In genomic region chr12:57158186-57158585, GRCh38 we compare ENCODE assay signal across 37 cellular contexts. TPM values are rescaled to one million over a fixed set of nuclear protein-coding genes. Genes with fewer than 3 reads are reported as not detected.
DNase-seq lines count a peak whose midpoint lies in the region; ATAC-seq and TF ChIP-seq lines count a peak whose summit lies in the region.
"Had no signal": no experiment of that assay in that cellular context is flagged by ENCODE, and none has a peak within 500 bp of the region (broad histone marks: within the 10 kb centered on the region; RNA-seq: fewer than 3 reads in every experiment).

No MANE protein-coding gene starts in this region.

- no peak overlapping the region for H2BK5ac ChIP-seq in mesenchymal stem cell (ENCODE audit: low read depth, low read length, poor library complexity, severe bottlenecking)

- no peak overlapping the region for H2BK12ac ChIP-seq in mesenchymal stem cell (ENCODE audit: low read length in 2 of 2)

- no peak overlapping the region for H3K4me2 ChIP-seq in mesenchymal stem cell (ENCODE audit: low read length, poor library complexity, severe bottlenecking)
- H3K4me2 ChIP-seq: PC-9 had no signal

- H3K27ac ChIP-seq in cingulate gyrus (ENCODE audit: low read depth, low read length) (peak overlapping the region; percentile 25), mesenchymal stem cell (ENCODE audit: low read length, poor library complexity, severe bottlenecking) (no peak overlapping the region), suprapubic skin (peak overlapping the region; percentile 9)
- H3K27ac ChIP-seq: lower lobe of right lung, ovary, PC-9 had no signal

- no peak for DNase-seq in HFFc6
- DNase-seq in mesenchymal stem cell: no peak
- DNase-seq in suprapubic skin (ENCODE audit: low spot score in 2 of 2): no peak
- no peak for DNase-seq in NCI-H774 (lab: John Stamatoyannopoulos, UW)
- DNase-seq in SIG-M5 treated with dmso at 0.1 percent for 504 hours (lab: John Stamatoyannopoulos, UW; ENCODE audit: unreplicated experiment): no peak
- no peak for DNase-seq in activated T-helper 1 cell treated with anti-CD3 and anti-CD28 coated beads, Interleukin-12 subunit alpha, Interleukin-12 subunit beta, Interleukin-2, Interleukin-4 antibody, amounts not matched to agents 30 ng/mL and 10 ng/mL and 1 ng/mL, durations not matched to agents 14 hours and 24 hours and 36 hours (ENCODE audit: low spot score)
- DNase-seq: activated CD4-positive, alpha-beta T cell treated with anti-CD3 and anti-CD28 coated beads, Interleukin-2, amount 50 U/mL, for 48 hours; activated naive CD4-positive, alpha-beta T cell treated with Interleukin-2 at 50 U/mL for 16 hours; CD8-positive, alpha-beta memory T cell; DMS 273 treated with DMSO at 0.1 percent for 48 hours; effector memory CD8-positive, alpha-beta T cell; EL; GOT3; islet precursor cell; lower lobe of right lung; NCI-H1105 treated with DMSO at 0.1 percent for 48 hours; NCI-H2029 treated with DMSO at 0.1 percent for 48 hours; NCI-H524 treated with DMSO at 0.1 percent for 48 hours; nephron progenitor cell; NK-92 treated with Interleukin-12 subunit alpha and Interleukin-12 subunit beta, amount 100 ng/mL, for 24 hours; PC-9; stimulated activated naive B cell treated with anti-CD40 and anti-IgM and Interleukin-4, amounts not matched to agents 10 μg/mL and 1 μg/mL and 100 μg/mL, for 72 hours had no signal

- H3K36me3 Mint-ChIP-seq in HFFc6 (ENCODE audit: low read depth): peaks cover 57% of the 10 kb centered on the region
- no peaks in the 10 kb centered on the region for H3K36me3 Mint-ChIP-seq in activated T-helper 1 cell treated with anti-CD3 and anti-CD28 coated beads, Interleukin-12 subunit alpha, Interleukin-12 subunit beta, Interleukin-2, Interleukin-4 antibody, amounts not matched to agents 30 ng/mL and 10 ng/mL and 1 ng/mL, durations not matched to agents 14 hours and 24 hours and 36 hours (ENCODE audit: low read depth)
- H3K36me3 Mint-ChIP-seq: CD8-positive, alpha-beta memory T cell; stimulated activated naive B cell treated with anti-CD40 and anti-IgM and Interleukin-4, amounts not matched to agents 10 μg/mL and 1 μg/mL and 100 μg/mL, for 72 hours had no signal

- H3K9ac ChIP-seq in mesenchymal stem cell (ENCODE audit: low read length): peak overlapping the region; percentile 70

- H4K8ac ChIP-seq in mesenchymal stem cell (ENCODE audit: low read length): no peak overlapping the region

- no peak overlapping the region for H3K4ac ChIP-seq in mesenchymal stem cell (ENCODE audit: low read depth in 1 of 2, low read length in 2 of 2)

- H2BK120ac ChIP-seq in mesenchymal stem cell (ENCODE audit: low read depth, low read length): no peak overlapping the region

- no peak overlapping the region for H3K14ac ChIP-seq in mesenchymal stem cell (ENCODE audit: low read length in 2 of 2)

- H3K4me3 ChIP-seq in mesenchymal stem cell (ENCODE audit: insufficient read depth in 1 of 2, low read depth in 1 of 2, low read length in 2 of 2) (no peak overlapping the region), suprapubic skin (no peak overlapping the region)
- H3K4me3 ChIP-seq: breast epithelium, GM12878, K562, lower lobe of right lung, ovary, PC-9, skin epidermis had no signal

- no peaks in the 10 kb centered on the region for H3K9me3 Mint-ChIP-seq in HFFc6
- H3K9me3 Mint-ChIP-seq in activated T-helper 1 cell treated with anti-CD3 and anti-CD28 coated beads, Interleukin-12 subunit alpha, Interleukin-12 subunit beta, Interleukin-2, Interleukin-4 antibody, amounts not matched to agents 30 ng/mL and 10 ng/mL and 1 ng/mL, durations not matched to agents 14 hours and 24 hours and 36 hours: no peaks in the 10 kb centered on the region
- H3K9me3 Mint-ChIP-seq: CD8-positive, alpha-beta memory T cell; effector memory CD8-positive, alpha-beta T cell; nephron progenitor cell had no signal

- peaks cover 8% of the 10 kb centered on the region for H3K27me3 Mint-ChIP-seq in HFFc6 (ENCODE audit: insufficient read depth)
- H3K27me3 Mint-ChIP-seq in activated T-helper 1 cell treated with anti-CD3 and anti-CD28 coated beads, Interleukin-12 subunit alpha, Interleukin-12 subunit beta, Interleukin-2, Interleukin-4 antibody, amounts not matched to agents 30 ng/mL and 10 ng/mL and 1 ng/mL, durations not matched to agents 14 hours and 24 hours and 36 hours (ENCODE audit: insufficient read depth): peaks cover 3% of the 10 kb centered on the region

- H3K9me3 ChIP-seq in mesenchymal stem cell (ENCODE audit: control insufficient read depth, low read length) (no peaks in the 10 kb centered on the region), suprapubic skin (no peaks in the 10 kb centered on the region)
- H3K9me3 ChIP-seq: breast epithelium, lower lobe of right lung, ovary had no signal

- H4K91ac ChIP-seq in mesenchymal stem cell (ENCODE audit: low read length): no peak overlapping the region

- no peak overlapping the region for H2BK15ac ChIP-seq in mesenchymal stem cell (ENCODE audit: low read depth, poor library complexity, severe bottlenecking)

- no peak overlapping the region for H2AFZ ChIP-seq in mesenchymal stem cell (ENCODE audit: low read depth, low read length)
- H2AFZ ChIP-seq: PC-9 had no signal

- H3K79me1 ChIP-seq in mesenchymal stem cell (replicated peaks; ENCODE audit: low read length, poor library complexity, severe bottlenecking): peaks cover 45% of the 10 kb centered on the region

- H3K27ac Mint-ChIP-seq in HFFc6: peak overlapping the region; percentile 21
- H3K27ac Mint-ChIP-seq in activated T-helper 1 cell treated with anti-CD3 and anti-CD28 coated beads, Interleukin-12 subunit alpha, Interleukin-12 subunit beta, Interleukin-2, Interleukin-4 antibody, amounts not matched to agents 30 ng/mL and 10 ng/mL and 1 ng/mL, durations not matched to agents 14 hours and 24 hours and 36 hours: no peak overlapping the region
- H3K27ac Mint-ChIP-seq: effector memory CD8-positive, alpha-beta T cell; stimulated activated naive B cell treated with anti-CD40 and anti-IgM and Interleukin-4, amounts not matched to agents 10 μg/mL and 1 μg/mL and 100 μg/mL, for 72 hours had no signal

- H2AK5ac ChIP-seq in mesenchymal stem cell (ENCODE audit: low read length, severe bottlenecking): no peak overlapping the region

- no peak overlapping the region for H3K23ac ChIP-seq in mesenchymal stem cell (ENCODE audit: low read length in 2 of 2)

- no peak for TF ChIP-seq EP300 in suprapubic skin (IDR thresholded peaks at IDR 0.05)

- H3K4me1 Mint-ChIP-seq in HFFc6 (ENCODE audit: low read depth): peaks cover 39% of the 10 kb centered on the region
- peaks cover 5% of the 10 kb centered on the region for H3K4me1 Mint-ChIP-seq in activated T-helper 1 cell treated with anti-CD3 and anti-CD28 coated beads, Interleukin-12 subunit alpha, Interleukin-12 subunit beta, Interleukin-2, Interleukin-4 antibody, amounts not matched to agents 30 ng/mL and 10 ng/mL and 1 ng/mL, durations not matched to agents 14 hours and 24 hours and 36 hours (ENCODE audit: low read depth)

- no peak for ATAC-seq in HG03175 (IDR thresholded peaks at IDR 0.05; ENCODE audit: unreplicated experiment)
- ATAC-seq: GM12878, K562 had no signal

- WGBS in mesenchymal stem cell: 98% methylated on average over 16 of the region's 16 CpGs
- WGBS in suprapubic skin: no CpG with 5 or more reads among the region's 16 CpGs

- TF ChIP-seq CTCF in HFFc6 (IDR thresholded peaks at IDR 0.05) (no peak), suprapubic skin (IDR thresholded peaks at IDR 0.05) (no peak)

- no peak for TF ChIP-seq POLR2A in suprapubic skin (IDR thresholded peaks at IDR 0.05)

- H3K4me3 Mint-ChIP-seq in HFFc6: no peak overlapping the region
- no peak overlapping the region for H3K4me3 Mint-ChIP-seq in activated T-helper 1 cell treated with anti-CD3 and anti-CD28 coated beads, Interleukin-12 subunit alpha, Interleukin-12 subunit beta, Interleukin-2, Interleukin-4 antibody, amounts not matched to agents 30 ng/mL and 10 ng/mL and 1 ng/mL, durations not matched to agents 14 hours and 24 hours and 36 hours
- H3K4me3 Mint-ChIP-seq: nephron progenitor cell; stimulated activated naive B cell treated with anti-CD40 and anti-IgM and Interleukin-4, amounts not matched to agents 10 μg/mL and 1 μg/mL and 100 μg/mL, for 72 hours had no signal

- H3K36me3 ChIP-seq in mesenchymal stem cell (ENCODE audit: control insufficient read depth in 1 of 2, insufficient read depth in 2 of 2, low read depth in 1 of 2, low read length in 2 of 2) (peaks cover 95 to 100% of the 10 kb centered on the region in 2 experiments), suprapubic skin (peaks cover 78% of the 10 kb centered on the region)
- H3K36me3 ChIP-seq: ovary had no signal

- intact Hi-C loops in activated T-helper 1 cell treated with anti-CD3 and anti-CD28 coated beads, Interleukin-12 subunit alpha, Interleukin-12 subunit beta, Interleukin-2, Interleukin-4 antibody, amounts not matched to agents 30 ng/mL and 10 ng/mL and 1 ng/mL, durations not matched to agents 14 hours and 24 hours and 36 hours (cut with micrococcal nuclease): no loop called here

- H3K18ac ChIP-seq in mesenchymal stem cell (ENCODE audit: low read depth in 1 of 2, low read length in 2 of 2): no peak overlapping the region

- peaks cover 3% of the 10 kb centered on the region for H3K4me1 ChIP-seq in mesenchymal stem cell (ENCODE audit: control insufficient read depth, insufficient read depth, low read depth, low read length)
- peaks cover 21% of the 10 kb centered on the region for H3K4me1 ChIP-seq in suprapubic skin
- H3K4me1 ChIP-seq: breast epithelium had no signal

- H3K27me3 ChIP-seq in mesenchymal stem cell (ENCODE audit: control insufficient read depth in 1 of 2, insufficient read depth in 1 of 2, low read length in 2 of 2): no peaks in the 10 kb centered on the region
- no peaks in the 10 kb centered on the region for H3K27me3 ChIP-seq in suprapubic skin
- H3K27me3 ChIP-seq: breast epithelium, ovary had no signal

RNA-seq across cellular contexts. Expression of gene LRP1-AS, which starts 10.8 kb away (rescaled TPM):
- not detected for total RNA-seq in HFFc6 (2021; fragmentation: NEBNext Ultra II Directional; extraction: Animal tissue kit (Norgen Biotek cat#: 25700))
- polyA plus RNA-seq in mesenchymal stem cell (2013, experiment 1 of 2): not detected
- not detected for polyA plus RNA-seq in mesenchymal stem cell (2013, experiment 2 of 2)
- not detected for total RNA-seq in suprapubic skin
- total RNA-seq in activated T-helper 1 cell treated with anti-CD3 and anti-CD28 coated beads, Interleukin-12 subunit alpha, Interleukin-12 subunit beta, Interleukin-2, Interleukin-4 antibody, amounts not matched to agents 30 ng/mL and 10 ng/mL and 1 ng/mL, durations not matched to agents 14 hours and 24 hours and 36 hours: not detected in 2 replicates
- total RNA-seq: A673; breast epithelium; CD8-positive, alpha-beta memory T cell; epithelial cell of proximal tubule; fibroblast of villous mesenchyme; GM12878; HT1080; K562; lower lobe of right lung; MCF 10A; mononuclear cell; ovary; PC-9; Right ventricle myocardium inferior had no signal
- polyA plus RNA-seq: adipose tissue; CD8-positive, alpha-beta memory T cell; GM12878; K562; ovary had no signal

RNA-seq across cellular contexts. Expression of gene LRP1, which starts 29.9 kb away (rescaled TPM):
- 100 to 1,000 TPM; 187 to 332 (median 201) TPM for total RNA-seq in HFFc6 (2021; fragmentation: NEBNext Ultra II Directional; extraction: Animal tissue kit (Norgen Biotek cat#: 25700))
- 68.9 TPM for polyA plus RNA-seq in mesenchymal stem cell (2013, experiment 1 of 2)
- 57.9 TPM for polyA plus RNA-seq in mesenchymal stem cell (2013, experiment 2 of 2)
- total RNA-seq in suprapubic skin: 100 to 1,000 TPM in 2 of 4 donors, 10 to 100 TPM in 2; 83.1 to 149 (median 106) TPM
- 0.26 and 0.73 TPM in 2 replicates for total RNA-seq in activated T-helper 1 cell treated with anti-CD3 and anti-CD28 coated beads, Interleukin-12 subunit alpha, Interleukin-12 subunit beta, Interleukin-2, Interleukin-4 antibody, amounts not matched to agents 30 ng/mL and 10 ng/mL and 1 ng/mL, durations not matched to agents 14 hours and 24 hours and 36 hours

RNA-seq across cellular contexts. Expression of gene STAT6, which starts 47.0 kb away (rescaled TPM):
- total RNA-seq in HFFc6 (2021; fragmentation: NEBNext Ultra II Directional; extraction: Animal tissue kit (Norgen Biotek cat#: 25700)): 100 to 1,000 TPM in 1 of 6 experiments, 10 to 100 TPM in 5; 83.7 to 102 (median 93.5) TPM
- 87.5 TPM for polyA plus RNA-seq in mesenchymal stem cell (2013, experiment 1 of 2)
- 89.4 TPM for polyA plus RNA-seq in mesenchymal stem cell (2013, experiment 2 of 2)
- 100 to 1,000 TPM; 140 to 348 (median 183) TPM for total RNA-seq in suprapubic skin
- 306 and 318 TPM in 2 replicates for total RNA-seq in activated T-helper 1 cell treated with anti-CD3 and anti-CD28 coated beads, Interleukin-12 subunit alpha, Interleukin-12 subunit beta, Interleukin-2, Interleukin-4 antibody, amounts not matched to agents 30 ng/mL and 10 ng/mL and 1 ng/mL, durations not matched to agents 14 hours and 24 hours and 36 hours

RNA-seq across cellular contexts. Expression of gene NXPH4, which starts 58.4 kb away (rescaled TPM):
- 1 to 10 TPM; 2.9 to 8.2 (median 3.9) TPM for total RNA-seq in HFFc6 (2021; fragmentation: NEBNext Ultra II Directional; extraction: Animal tissue kit (Norgen Biotek cat#: 25700))
- polyA plus RNA-seq in mesenchymal stem cell (2013, experiment 1 of 2): 1.8 TPM
- 1.6 TPM for polyA plus RNA-seq in mesenchymal stem cell (2013, experiment 2 of 2)
- total RNA-seq in suprapubic skin: 10 to 100 TPM in 3 of 4 donors, 1 to 10 TPM in 1; 7.1 to 26.0 (median 18.3) TPM
- total RNA-seq in activated T-helper 1 cell treated with anti-CD3 and anti-CD28 coated beads, Interleukin-12 subunit alpha, Interleukin-12 subunit beta, Interleukin-2, Interleukin-4 antibody, amounts not matched to agents 30 ng/mL and 10 ng/mL and 1 ng/mL, durations not matched to agents 14 hours and 24 hours and 36 hours: 0.36 and 0.49 TPM in 2 replicates
- total RNA-seq: epithelial cell of proximal tubule, lower lobe of right lung, mononuclear cell had no signal
- polyA plus RNA-seq: CD8-positive, alpha-beta memory T cell had no signal

Comparison
In these comparisons a context has a peak if more than half of its experiments do, and no peak if none do; other contexts are left out.
1. RNA of gene LRP1, which starts 29.9 kb away (total RNA-seq): 187 to 332 TPM in HFFc6 and 83.1 to 149 TPM in suprapubic skin; 0.26 to 0.73 TPM in activated T-helper 1 cell treated with anti-CD3 and anti-CD28 coated beads, Interleukin-12 subunit alpha, Interleukin-12 subunit beta, Interleukin-2, Interleukin-4 antibody, amounts not matched to agents 30 ng/mL and 10 ng/mL and 1 ng/mL, durations not matched to agents 14 hours and 24 hours and 36 hours; every median in the first group is over 10 times any median in the second.